In genomic region chr16:75555707-75556512, GRCh38 we compare ENCODE assay signal across 1 cellular context.
A peak's percentile ranks its signal among the peaks of the same experiment; 100 is the strongest.
TF ChIP-seq lines count a peak whose summit lies in the region.

TSS of gene TMEM231 (minus strand) at chr16:75556252. CDS start at chr16:75556209, 43 bp downstream.

TF ChIP-seq in HepG2, 621 proteins besides CTCF, POLR2A, EP300 and RAD21 (continued from another document and continues in another):
- peak; percentile 76; the same call in 1 of the 2 replicates for TF ChIP-seq ZNF768 (CRISPR knock-in tag; IDR thresholded peaks at IDR 0.05)
- TF ChIP-seq, protein P1, sequence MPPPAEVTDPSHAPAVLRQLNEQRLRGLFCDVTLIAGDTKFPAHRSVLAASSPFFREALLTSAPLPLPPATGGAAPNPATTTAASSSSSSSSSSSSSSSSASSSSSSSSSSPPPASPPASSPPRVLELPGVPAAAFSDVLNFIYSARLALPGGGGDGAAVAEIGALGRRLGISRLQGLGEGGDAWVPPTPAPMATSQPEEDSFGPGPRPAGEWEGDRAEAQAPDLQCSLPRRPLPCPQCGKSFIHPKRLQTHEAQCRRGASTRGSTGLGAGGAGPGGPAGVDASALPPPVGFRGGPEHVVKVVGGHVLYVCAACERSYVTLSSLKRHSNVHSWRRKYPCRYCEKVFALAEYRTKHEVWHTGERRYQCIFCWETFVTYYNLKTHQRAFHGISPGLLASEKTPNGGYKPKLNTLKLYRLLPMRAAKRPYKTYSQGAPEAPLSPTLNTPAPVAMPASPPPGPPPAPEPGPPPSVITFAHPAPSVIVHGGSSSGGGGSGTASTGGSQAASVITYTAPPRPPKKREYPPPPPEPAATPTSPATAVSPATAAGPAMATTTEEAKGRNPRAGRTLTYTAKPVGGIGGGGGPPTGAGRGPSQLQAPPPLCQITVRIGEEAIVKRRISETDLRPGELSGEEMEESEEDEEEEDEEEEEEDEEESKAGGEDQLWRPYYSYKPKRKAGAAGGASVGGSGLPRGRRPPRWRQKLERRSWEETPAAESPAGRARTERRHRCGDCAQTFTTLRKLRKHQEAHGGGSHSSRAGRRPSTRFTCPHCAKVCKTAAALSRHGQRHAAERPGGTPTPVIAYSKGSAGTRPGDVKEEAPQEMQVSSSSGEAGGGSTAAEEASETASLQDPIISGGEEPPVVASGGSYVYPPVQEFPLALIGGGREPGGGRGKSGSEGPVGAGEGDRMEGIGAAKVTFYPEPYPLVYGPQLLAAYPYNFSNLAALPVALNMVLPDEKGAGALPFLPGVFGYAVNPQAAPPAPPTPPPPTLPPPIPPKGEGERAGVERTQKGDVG (CRISPR knock-in tag; IDR thresholded peaks at IDR 0.05; ENCODE audit: borderline replicate concordance), result peak; percentile 80
- TF ChIP-seq, protein P2, sequence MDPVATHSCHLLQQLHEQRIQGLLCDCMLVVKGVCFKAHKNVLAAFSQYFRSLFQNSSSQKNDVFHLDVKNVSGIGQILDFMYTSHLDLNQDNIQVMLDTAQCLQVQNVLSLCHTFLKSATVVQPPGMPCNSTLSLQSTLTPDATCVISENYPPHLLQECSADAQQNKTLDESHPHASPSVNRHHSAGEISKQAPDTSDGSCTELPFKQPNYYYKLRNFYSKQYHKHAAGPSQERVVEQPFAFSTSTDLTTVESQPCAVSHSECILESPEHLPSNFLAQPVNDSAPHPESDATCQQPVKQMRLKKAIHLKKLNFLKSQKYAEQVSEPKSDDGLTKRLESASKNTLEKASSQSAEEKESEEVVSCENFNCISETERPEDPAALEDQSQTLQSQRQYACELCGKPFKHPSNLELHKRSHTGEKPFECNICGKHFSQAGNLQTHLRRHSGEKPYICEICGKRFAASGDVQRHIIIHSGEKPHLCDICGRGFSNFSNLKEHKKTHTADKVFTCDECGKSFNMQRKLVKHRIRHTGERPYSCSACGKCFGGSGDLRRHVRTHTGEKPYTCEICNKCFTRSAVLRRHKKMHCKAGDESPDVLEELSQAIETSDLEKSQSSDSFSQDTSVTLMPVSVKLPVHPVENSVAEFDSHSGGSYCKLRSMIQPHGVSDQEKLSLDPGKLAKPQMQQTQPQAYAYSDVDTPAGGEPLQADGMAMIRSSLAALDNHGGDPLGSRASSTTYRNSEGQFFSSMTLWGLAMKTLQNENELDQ (CRISPR knock-in tag; IDR thresholded peaks at IDR 0.05; ENCODE audit: borderline replicate concordance), result no peak
- peak; percentile 51; the same call in 1 of the 2 replicates for TF ChIP-seq MAF1 (CRISPR knock-in tag; IDR thresholded peaks at IDR 0.05; ENCODE audit: borderline replicate concordance)
- TF ChIP-seq, protein P3, sequence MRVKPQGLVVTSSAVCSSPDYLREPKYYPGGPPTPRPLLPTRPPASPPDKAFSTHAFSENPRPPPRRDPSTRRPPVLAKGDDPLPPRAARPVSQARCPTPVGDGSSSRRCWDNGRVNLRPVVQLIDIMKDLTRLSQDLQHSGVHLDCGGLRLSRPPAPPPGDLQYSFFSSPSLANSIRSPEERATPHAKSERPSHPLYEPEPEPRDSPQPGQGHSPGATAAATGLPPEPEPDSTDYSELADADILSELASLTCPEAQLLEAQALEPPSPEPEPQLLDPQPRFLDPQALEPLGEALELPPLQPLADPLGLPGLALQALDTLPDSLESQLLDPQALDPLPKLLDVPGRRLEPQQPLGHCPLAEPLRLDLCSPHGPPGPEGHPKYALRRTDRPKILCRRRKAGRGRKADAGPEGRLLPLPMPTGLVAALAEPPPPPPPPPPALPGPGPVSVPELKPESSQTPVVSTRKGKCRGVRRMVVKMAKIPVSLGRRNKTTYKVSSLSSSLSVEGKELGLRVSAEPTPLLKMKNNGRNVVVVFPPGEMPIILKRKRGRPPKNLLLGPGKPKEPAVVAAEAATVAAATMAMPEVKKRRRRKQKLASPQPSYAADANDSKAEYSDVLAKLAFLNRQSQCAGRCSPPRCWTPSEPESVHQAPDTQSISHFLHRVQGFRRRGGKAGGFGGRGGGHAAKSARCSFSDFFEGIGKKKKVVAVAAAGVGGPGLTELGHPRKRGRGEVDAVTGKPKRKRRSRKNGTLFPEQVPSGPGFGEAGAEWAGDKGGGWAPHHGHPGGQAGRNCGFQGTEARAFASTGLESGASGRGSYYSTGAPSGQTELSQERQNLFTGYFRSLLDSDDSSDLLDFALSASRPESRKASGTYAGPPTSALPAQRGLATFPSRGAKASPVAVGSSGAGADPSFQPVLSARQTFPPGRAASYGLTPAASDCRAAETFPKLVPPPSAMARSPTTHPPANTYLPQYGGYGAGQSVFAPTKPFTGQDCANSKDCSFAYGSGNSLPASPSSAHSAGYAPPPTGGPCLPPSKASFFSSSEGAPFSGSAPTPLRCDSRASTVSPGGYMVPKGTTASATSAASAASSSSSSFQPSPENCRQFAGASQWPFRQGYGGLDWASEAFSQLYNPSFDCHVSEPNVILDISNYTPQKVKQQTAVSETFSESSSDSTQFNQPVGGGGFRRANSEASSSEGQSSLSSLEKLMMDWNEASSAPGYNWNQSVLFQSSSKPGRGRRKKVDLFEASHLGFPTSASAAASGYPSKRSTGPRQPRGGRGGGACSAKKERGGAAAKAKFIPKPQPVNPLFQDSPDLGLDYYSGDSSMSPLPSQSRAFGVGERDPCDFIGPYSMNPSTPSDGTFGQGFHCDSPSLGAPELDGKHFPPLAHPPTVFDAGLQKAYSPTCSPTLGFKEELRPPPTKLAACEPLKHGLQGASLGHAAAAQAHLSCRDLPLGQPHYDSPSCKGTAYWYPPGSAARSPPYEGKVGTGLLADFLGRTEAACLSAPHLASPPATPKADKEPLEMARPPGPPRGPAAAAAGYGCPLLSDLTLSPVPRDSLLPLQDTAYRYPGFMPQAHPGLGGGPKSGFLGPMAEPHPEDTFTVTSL (CRISPR knock-in tag; IDR thresholded peaks at IDR 0.05; ENCODE audit: borderline replicate concordance), result peak; percentile 62; the same call in 1 of the 2 replicates
- peak; percentile 97; the same call in 1 of the 2 replicates for TF ChIP-seq ZNF567 (CRISPR knock-in tag; IDR thresholded peaks at IDR 0.05; ENCODE audit: borderline replicate concordance)
- no peak for TF ChIP-seq NBN (conservative IDR thresholded peaks at IDR 0.05)
- no peak for TF ChIP-seq IKZF1 (IDR thresholded peaks at IDR 0.05)
- TF ChIP-seq CCAR2 (optimal IDR thresholded peaks at IDR 0.05; ENCODE audit: low read depth, low read length), result no peak
- TF ChIP-seq, protein P4, sequence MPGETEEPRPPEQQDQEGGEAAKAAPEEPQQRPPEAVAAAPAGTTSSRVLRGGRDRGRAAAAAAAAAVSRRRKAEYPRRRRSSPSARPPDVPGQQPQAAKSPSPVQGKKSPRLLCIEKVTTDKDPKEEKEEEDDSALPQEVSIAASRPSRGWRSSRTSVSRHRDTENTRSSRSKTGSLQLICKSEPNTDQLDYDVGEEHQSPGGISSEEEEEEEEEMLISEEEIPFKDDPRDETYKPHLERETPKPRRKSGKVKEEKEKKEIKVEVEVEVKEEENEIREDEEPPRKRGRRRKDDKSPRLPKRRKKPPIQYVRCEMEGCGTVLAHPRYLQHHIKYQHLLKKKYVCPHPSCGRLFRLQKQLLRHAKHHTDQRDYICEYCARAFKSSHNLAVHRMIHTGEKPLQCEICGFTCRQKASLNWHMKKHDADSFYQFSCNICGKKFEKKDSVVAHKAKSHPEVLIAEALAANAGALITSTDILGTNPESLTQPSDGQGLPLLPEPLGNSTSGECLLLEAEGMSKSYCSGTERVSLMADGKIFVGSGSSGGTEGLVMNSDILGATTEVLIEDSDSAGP (CRISPR knock-in tag; IDR thresholded peaks at IDR 0.05; ENCODE audit: borderline replicate concordance), result peak; percentile 95
- TF ChIP-seq, protein P5, sequence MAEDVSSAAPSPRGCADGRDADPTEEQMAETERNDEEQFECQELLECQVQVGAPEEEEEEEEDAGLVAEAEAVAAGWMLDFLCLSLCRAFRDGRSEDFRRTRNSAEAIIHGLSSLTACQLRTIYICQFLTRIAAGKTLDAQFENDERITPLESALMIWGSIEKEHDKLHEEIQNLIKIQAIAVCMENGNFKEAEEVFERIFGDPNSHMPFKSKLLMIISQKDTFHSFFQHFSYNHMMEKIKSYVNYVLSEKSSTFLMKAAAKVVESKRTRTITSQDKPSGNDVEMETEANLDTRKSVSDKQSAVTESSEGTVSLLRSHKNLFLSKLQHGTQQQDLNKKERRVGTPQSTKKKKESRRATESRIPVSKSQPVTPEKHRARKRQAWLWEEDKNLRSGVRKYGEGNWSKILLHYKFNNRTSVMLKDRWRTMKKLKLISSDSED (CRISPR knock-in tag; IDR thresholded peaks at IDR 0.05), result no peak
- TF ChIP-seq ZNF83 (CRISPR knock-in tag; IDR thresholded peaks at IDR 0.05; ENCODE audit: borderline replicate concordance), result peak; percentile 33; the same call in 1 of the 2 replicates
- no peak for TF ChIP-seq SIX1 (CRISPR knock-in tag; IDR thresholded peaks at IDR 0.05; ENCODE audit: borderline replicate concordance)
- TF ChIP-seq TAF15 (IDR thresholded peaks at IDR 0.05; ENCODE audit: low read depth, low read length, poor library complexity, severe bottlenecking), result no peak
- no peak for TF ChIP-seq ZNF678 (CRISPR knock-in tag; IDR thresholded peaks at IDR 0.05)
- peak; percentile 73 for TF ChIP-seq EED (CRISPR knock-in tag; IDR thresholded peaks at IDR 0.05)
- no peak for TF ChIP-seq SNRNP70 (IDR thresholded peaks at IDR 0.05; ENCODE audit: low read depth, low read length)
- TF ChIP-seq CBX2 (IDR thresholded peaks at IDR 0.05; ENCODE audit: low read depth, low read length), result no peak
- TF ChIP-seq CBX2 (CRISPR knock-in tag; IDR thresholded peaks at IDR 0.05; ENCODE audit: low read depth), result peak; percentile 63; the same call in 1 of the 2 replicates
- no peak for TF ChIP-seq SOX6 (IDR thresholded peaks at IDR 0.05)
- TF ChIP-seq SOX6 (CRISPR knock-in tag; IDR thresholded peaks at IDR 0.05), result peak; percentile 19
- TF ChIP-seq, protein P6, sequence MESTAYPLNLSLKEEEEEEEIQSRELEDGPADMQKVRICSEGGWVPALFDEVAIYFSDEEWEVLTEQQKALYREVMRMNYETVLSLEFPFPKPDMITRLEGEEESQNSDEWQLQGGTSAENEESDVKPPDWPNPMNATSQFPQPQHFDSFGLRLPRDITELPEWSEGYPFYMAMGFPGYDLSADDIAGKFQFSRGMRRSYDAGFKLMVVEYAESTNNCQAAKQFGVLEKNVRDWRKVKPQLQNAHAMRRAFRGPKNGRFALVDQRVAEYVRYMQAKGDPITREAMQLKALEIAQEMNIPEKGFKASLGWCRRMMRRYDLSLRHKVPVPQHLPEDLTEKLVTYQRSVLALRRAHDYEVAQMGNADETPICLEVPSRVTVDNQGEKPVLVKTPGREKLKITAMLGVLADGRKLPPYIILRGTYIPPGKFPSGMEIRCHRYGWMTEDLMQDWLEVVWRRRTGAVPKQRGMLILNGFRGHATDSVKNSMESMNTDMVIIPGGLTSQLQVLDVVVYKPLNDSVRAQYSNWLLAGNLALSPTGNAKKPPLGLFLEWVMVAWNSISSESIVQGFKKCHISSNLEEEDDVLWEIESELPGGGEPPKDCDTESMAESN (CRISPR knock-in tag; conservative IDR thresholded peaks at IDR 0.05), result peak; percentile 70; the same call in 1 of the 2 replicates
- TF ChIP-seq SP2 (CRISPR knock-in tag; IDR thresholded peaks at IDR 0.05), result peak; percentile 63
- peak; percentile 81; the same call in 1 of the 2 replicates for TF ChIP-seq ZSCAN31 (CRISPR knock-in tag; IDR thresholded peaks at IDR 0.05; ENCODE audit: low read depth)
- TF ChIP-seq AGO1 (IDR thresholded peaks at IDR 0.05; ENCODE audit: low read depth, low read length, poor library complexity, severe bottlenecking), result peak; percentile 67
- TF ChIP-seq KLF16 (CRISPR knock-in tag; IDR thresholded peaks at IDR 0.05), result peak in 1 of 2 experiments; percentile 39; a peak in 1 of 4 replicates
- peak; percentile 57; the same call in 1 of the 2 replicates for TF ChIP-seq ZNF674 (CRISPR knock-in tag; IDR thresholded peaks at IDR 0.05; ENCODE audit: low read depth)
- TF ChIP-seq KDM5B (CRISPR knock-in tag; IDR thresholded peaks at IDR 0.05; ENCODE audit: borderline replicate concordance), result peak; percentile 96
- TF ChIP-seq ZNF407 (CRISPR knock-in tag; IDR thresholded peaks at IDR 0.05; ENCODE audit: not compliant biosample characterization), result peak; percentile 90
- TF ChIP-seq ZMYM4 (CRISPR knock-in tag; IDR thresholded peaks at IDR 0.05), result peak; percentile 78; the same call in 1 of the 2 replicates
